Comparison of ENCODE assay signal across 1 cellular context in the genomic region with DNA sequence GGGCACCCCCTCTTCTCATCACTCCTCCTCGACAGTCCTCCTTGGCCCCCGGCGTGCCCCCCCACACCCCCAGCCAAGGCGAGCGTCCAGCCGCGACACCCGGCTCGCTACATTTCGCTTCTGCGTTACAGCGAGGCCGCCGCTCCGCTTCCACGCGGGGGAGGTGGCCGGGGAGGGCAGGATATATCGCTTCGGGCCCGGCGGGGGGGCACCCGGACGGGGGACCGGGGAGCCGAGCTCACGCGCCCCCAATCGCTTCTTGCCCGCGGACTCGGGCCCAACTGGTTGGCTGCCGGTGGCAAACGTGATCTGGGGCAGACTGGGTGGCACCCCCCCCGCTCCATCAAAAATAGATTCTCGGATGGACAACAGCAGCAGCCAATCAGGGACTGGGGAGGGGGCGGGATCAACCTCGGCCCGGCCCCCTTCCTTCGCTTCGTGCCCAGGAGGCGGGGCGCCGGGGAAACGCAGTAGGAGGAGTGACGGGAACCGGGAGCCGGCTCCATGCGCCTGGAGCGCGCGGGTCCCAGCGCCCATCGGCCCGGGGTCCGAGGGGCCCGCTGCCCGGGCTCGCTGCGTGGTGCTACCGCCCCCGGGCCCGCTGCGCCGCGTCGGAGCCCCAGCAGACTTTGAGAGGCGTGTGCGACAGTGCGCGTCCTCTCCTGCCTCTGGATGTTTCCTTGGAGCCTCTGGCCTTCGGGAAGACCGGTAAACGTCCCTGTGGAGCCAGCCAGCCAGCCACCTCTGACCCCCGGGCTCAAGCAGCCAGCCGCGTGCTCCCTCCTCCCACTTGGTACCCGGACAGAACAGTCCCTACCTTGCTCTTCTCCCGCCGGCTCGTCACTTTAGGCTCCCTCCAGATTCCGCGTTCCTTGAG.
TF ChIP-seq lines count a peak whose summit lies in the region.

A gene (minus strand): TSS at position 321 of the 877 bp plus-strand sequence. CDS start 2,757 bp downstream, outside the sequence.

TF ChIP-seq in WTC11, 78 proteins besides CTCF, POLR2A, EP300 and RAD21 (continued from another document and continues in another):
- TF ChIP-seq MYBL2 (CRISPR knock-in tag; IDR thresholded peaks at IDR 0.05) (peak; percentile 30; the same call in 1 of the 2 replicates), SMAD4 (CRISPR knock-in tag; IDR thresholded peaks at IDR 0.05) (no peak), OVOL2 (CRISPR knock-in tag; IDR thresholded peaks at IDR 0.05; ENCODE audit: borderline replicate concordance) (no peak), TEAD1 (CRISPR knock-in tag; IDR thresholded peaks at IDR 0.05) (no peak), FOXP1 (CRISPR knock-in tag; IDR thresholded peaks at IDR 0.05; ENCODE audit: borderline replicate concordance) (peak; percentile 55; the same call in 1 of the 2 replicates), TCF7 (CRISPR knock-in tag; IDR thresholded peaks at IDR 0.05; ENCODE audit: low read depth) (no peak), NFYB (CRISPR knock-in tag; conservative IDR thresholded peaks at IDR 0.05; ENCODE audit: low read depth) (peak; percentile 87), ZNF396 (CRISPR knock-in tag; IDR thresholded peaks at IDR 0.05; ENCODE audit: borderline replicate concordance) (no peak), ZNF121 (CRISPR knock-in tag; IDR thresholded peaks at IDR 0.05) (no peak), ZNF317 (CRISPR knock-in tag; IDR thresholded peaks at IDR 0.05; ENCODE audit: borderline replicate concordance, low read depth) (no peak), ZNF423 (CRISPR knock-in tag; IDR thresholded peaks at IDR 0.05) (0 out of 2 replicates have a peak, but pooled peaks have one; percentile 18), CBFB (CRISPR knock-in tag; IDR thresholded peaks at IDR 0.05; ENCODE audit: low read depth) (no peak), GRHL2 (CRISPR knock-in tag; IDR thresholded peaks at IDR 0.05; ENCODE audit: insufficient replicate concordance, severe bottlenecking) (no peak), PRRX2 (CRISPR knock-in tag; IDR thresholded peaks at IDR 0.05) (no peak), ZNF138 (CRISPR knock-in tag; conservative IDR thresholded peaks at IDR 0.05) (no peak), JUN (CRISPR knock-in tag; IDR thresholded peaks at IDR 0.05) (peak; percentile 52; the same call in 1 of the 2 replicates), ZBTB21 (CRISPR knock-in tag; IDR thresholded peaks at IDR 0.05; ENCODE audit: borderline replicate concordance) (no peak), FOXJ3 (CRISPR knock-in tag; IDR thresholded peaks at IDR 0.05; ENCODE audit: borderline replicate concordance) (no peak)
- TF ChIP-seq, protein P1, sequence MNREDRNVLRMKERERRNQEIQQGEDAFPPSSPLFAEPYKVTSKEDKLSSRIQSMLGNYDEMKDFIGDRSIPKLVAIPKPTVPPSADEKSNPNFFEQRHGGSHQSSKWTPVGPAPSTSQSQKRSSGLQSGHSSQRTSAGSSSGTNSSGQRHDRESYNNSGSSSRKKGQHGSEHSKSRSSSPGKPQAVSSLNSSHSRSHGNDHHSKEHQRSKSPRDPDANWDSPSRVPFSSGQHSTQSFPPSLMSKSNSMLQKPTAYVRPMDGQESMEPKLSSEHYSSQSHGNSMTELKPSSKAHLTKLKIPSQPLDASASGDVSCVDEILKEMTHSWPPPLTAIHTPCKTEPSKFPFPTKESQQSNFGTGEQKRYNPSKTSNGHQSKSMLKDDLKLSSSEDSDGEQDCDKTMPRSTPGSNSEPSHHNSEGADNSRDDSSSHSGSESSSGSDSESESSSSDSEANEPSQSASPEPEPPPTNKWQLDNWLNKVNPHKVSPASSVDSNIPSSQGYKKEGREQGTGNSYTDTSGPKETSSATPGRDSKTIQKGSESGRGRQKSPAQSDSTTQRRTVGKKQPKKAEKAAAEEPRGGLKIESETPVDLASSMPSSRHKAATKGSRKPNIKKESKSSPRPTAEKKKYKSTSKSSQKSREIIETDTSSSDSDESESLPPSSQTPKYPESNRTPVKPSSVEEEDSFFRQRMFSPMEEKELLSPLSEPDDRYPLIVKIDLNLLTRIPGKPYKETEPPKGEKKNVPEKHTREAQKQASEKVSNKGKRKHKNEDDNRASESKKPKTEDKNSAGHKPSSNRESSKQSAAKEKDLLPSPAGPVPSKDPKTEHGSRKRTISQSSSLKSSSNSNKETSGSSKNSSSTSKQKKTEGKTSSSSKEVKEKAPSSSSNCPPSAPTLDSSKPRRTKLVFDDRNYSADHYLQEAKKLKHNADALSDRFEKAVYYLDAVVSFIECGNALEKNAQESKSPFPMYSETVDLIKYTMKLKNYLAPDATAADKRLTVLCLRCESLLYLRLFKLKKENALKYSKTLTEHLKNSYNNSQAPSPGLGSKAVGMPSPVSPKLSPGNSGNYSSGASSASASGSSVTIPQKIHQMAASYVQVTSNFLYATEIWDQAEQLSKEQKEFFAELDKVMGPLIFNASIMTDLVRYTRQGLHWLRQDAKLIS (CRISPR knock-in tag; IDR thresholded peaks at IDR 0.05; ENCODE audit: borderline replicate concordance), result no peak; the same call in 1 of the 2 replicates
- TF ChIP-seq, protein P2, sequence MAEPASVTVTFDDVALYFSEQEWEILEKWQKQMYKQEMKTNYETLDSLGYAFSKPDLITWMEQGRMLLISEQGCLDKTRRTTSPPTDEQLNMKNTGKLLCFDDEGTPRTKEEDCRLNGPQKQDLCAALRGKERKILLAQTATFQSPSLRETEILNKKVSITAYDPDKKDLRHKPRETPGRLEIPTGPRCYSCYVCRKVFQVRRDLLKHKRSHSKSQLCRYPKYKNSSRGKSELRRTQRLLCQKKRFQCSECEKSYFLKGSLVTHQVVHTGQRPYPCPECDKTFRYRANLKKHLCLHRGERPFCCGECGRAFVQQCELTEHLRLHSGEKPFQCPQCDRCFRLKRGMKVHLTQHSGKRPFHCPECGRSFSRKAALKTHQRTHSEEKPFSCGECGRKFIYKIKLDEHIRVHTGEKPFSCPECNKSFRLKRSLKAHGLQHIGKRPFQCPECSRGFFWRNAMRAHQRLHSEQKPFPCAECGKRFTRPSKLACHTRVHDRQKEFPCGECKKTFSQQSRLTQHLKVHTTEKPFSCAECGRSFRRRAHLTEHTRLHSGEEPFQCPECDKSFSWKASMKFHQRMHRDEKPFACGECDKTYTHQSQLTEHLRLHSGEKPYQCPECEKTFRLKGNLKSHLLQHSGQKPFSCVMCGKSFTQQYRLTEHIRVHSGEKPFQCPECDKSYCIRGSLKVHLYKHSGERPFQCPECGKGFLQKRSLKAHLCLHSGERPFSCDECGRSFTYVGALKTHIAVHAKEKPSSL (CRISPR knock-in tag; conservative IDR thresholded peaks at IDR 0.05), result no peak
- TF ChIP-seq, protein P3, sequence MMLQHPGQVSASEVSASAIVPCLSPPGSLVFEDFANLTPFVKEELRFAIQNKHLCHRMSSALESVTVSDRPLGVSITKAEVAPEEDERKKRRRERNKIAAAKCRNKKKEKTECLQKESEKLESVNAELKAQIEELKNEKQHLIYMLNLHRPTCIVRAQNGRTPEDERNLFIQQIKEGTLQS (CRISPR knock-in tag; conservative IDR thresholded peaks at IDR 0.05), result no peak
- TF ChIP-seq, protein P4, sequence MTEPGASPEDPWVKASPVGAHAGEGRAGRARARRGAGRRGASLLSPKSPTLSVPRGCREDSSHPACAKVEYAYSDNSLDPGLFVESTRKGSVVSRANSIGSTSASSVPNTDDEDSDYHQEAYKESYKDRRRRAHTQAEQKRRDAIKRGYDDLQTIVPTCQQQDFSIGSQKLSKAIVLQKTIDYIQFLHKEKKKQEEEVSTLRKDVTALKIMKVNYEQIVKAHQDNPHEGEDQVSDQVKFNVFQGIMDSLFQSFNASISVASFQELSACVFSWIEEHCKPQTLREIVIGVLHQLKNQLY (CRISPR knock-in tag; IDR thresholded peaks at IDR 0.05), result no peak
- TF ChIP-seq, protein P5, sequence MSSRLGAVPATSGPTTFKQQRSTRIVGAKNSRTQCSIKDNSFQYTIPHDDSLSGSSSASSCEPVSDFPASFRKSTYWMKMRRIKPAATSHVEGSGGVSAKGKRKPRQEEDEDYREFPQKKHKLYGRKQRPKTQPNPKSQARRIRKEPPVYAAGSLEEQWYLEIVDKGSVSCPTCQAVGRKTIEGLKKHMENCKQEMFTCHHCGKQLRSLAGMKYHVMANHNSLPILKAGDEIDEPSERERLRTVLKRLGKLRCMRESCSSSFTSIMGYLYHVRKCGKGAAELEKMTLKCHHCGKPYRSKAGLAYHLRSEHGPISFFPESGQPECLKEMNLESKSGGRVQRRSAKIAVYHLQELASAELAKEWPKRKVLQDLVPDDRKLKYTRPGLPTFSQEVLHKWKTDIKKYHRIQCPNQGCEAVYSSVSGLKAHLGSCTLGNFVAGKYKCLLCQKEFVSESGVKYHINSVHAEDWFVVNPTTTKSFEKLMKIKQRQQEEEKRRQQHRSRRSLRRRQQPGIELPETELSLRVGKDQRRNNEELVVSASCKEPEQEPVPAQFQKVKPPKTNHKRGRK (CRISPR knock-in tag; IDR thresholded peaks at IDR 0.05; ENCODE audit: borderline replicate concordance), result no peak
- TF ChIP-seq, protein P6, sequence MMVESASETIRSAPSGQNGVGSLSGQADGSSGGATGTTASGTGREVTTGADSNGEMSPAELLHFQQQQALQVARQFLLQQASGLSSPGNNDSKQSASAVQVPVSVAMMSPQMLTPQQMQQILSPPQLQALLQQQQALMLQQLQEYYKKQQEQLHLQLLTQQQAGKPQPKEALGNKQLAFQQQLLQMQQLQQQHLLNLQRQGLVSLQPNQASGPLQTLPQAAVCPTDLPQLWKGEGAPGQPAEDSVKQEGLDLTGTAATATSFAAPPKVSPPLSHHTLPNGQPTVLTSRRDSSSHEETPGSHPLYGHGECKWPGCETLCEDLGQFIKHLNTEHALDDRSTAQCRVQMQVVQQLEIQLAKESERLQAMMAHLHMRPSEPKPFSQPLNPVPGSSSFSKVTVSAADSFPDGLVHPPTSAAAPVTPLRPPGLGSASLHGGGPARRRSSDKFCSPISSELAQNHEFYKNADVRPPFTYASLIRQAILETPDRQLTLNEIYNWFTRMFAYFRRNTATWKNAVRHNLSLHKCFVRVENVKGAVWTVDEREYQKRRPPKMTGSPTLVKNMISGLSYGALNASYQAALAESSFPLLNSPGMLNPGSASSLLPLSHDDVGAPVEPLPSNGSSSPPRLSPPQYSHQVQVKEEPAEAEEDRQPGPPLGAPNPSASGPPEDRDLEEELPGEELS (CRISPR knock-in tag; IDR thresholded peaks at IDR 0.05), result no peak; the same call in none of the 2 replicates
- TF ChIP-seq, protein P7, sequence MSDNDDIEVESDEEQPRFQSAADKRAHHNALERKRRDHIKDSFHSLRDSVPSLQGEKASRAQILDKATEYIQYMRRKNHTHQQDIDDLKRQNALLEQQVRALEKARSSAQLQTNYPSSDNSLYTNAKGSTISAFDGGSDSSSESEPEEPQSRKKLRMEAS (CRISPR knock-in tag; IDR thresholded peaks at IDR 0.05), result peak; percentile 49; the same call in 1 of the 2 replicates
- TF ChIP-seq, protein P8, sequence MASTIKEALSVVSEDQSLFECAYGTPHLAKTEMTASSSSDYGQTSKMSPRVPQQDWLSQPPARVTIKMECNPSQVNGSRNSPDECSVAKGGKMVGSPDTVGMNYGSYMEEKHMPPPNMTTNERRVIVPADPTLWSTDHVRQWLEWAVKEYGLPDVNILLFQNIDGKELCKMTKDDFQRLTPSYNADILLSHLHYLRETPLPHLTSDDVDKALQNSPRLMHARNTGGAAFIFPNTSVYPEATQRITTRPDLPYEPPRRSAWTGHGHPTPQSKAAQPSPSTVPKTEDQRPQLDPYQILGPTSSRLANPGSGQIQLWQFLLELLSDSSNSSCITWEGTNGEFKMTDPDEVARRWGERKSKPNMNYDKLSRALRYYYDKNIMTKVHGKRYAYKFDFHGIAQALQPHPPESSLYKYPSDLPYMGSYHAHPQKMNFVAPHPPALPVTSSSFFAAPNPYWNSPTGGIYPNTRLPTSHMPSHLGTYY (CRISPR knock-in tag; IDR thresholded peaks at IDR 0.05), result no peak
- TF ChIP-seq, protein P9, sequence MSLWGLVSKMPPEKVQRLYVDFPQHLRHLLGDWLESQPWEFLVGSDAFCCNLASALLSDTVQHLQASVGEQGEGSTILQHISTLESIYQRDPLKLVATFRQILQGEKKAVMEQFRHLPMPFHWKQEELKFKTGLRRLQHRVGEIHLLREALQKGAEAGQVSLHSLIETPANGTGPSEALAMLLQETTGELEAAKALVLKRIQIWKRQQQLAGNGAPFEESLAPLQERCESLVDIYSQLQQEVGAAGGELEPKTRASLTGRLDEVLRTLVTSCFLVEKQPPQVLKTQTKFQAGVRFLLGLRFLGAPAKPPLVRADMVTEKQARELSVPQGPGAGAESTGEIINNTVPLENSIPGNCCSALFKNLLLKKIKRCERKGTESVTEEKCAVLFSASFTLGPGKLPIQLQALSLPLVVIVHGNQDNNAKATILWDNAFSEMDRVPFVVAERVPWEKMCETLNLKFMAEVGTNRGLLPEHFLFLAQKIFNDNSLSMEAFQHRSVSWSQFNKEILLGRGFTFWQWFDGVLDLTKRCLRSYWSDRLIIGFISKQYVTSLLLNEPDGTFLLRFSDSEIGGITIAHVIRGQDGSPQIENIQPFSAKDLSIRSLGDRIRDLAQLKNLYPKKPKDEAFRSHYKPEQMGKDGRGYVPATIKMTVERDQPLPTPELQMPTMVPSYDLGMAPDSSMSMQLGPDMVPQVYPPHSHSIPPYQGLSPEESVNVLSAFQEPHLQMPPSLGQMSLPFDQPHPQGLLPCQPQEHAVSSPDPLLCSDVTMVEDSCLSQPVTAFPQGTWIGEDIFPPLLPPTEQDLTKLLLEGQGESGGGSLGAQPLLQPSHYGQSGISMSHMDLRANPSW (CRISPR knock-in tag; conservative IDR thresholded peaks at IDR 0.05; ENCODE audit: low read depth), result no peak
- TF ChIP-seq, protein P10, sequence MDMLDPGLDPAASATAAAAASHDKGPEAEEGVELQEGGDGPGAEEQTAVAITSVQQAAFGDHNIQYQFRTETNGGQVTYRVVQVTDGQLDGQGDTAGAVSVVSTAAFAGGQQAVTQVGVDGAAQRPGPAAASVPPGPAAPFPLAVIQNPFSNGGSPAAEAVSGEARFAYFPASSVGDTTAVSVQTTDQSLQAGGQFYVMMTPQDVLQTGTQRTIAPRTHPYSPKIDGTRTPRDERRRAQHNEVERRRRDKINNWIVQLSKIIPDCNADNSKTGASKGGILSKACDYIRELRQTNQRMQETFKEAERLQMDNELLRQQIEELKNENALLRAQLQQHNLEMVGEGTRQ (CRISPR knock-in tag; IDR thresholded peaks at IDR 0.05), result peak; percentile 63
- TF ChIP-seq, protein P11, sequence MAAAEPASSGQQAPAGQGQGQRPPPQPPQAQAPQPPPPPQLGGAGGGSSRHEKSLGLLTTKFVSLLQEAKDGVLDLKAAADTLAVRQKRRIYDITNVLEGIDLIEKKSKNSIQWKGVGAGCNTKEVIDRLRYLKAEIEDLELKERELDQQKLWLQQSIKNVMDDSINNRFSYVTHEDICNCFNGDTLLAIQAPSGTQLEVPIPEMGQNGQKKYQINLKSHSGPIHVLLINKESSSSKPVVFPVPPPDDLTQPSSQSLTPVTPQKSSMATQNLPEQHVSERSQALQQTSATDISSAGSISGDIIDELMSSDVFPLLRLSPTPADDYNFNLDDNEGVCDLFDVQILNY (CRISPR knock-in tag; IDR thresholded peaks at IDR 0.05), result no peak; the same call in 1 of the 2 replicates
